Comparison of ENCODE assay signal across 8 cellular contexts in genomic region chr17:2792541-2793169, GRCh38. TPM values are rescaled to one million over a fixed set of nuclear protein-coding genes. Genes with fewer than 3 reads are reported as not detected.
DNase-seq lines count a peak whose midpoint lies in the region; TF ChIP-seq lines count a peak whose summit lies in the region.
"Had no signal": no experiment of that assay in that cellular context is flagged by ENCODE, and none has a peak within 500 bp of the region (broad histone marks: within the 10 kb centered on the region; RNA-seq: fewer than 3 reads in every experiment).

No MANE protein-coding gene starts in this region.

- H3K36me3 Mint-ChIP-seq in immature natural killer cell: peaks cover 5 to 8% (median 7%) of the 10 kb centered on the region in 3 donors

- peaks cover 27 to 29% (median 29%) of the 10 kb centered on the region in 3 donors for H3K27me3 Mint-ChIP-seq in immature natural killer cell (ENCODE audit: low read depth in 3 of 3)

- no peaks in the 10 kb centered on the region for H3K9me3 Mint-ChIP-seq in immature natural killer cell

- H3K4me3 ChIP-seq in NB4 (ENCODE audit: low read depth, low read length): no peak overlapping the region

- TF ChIP-seq CTCF in NB4 (IDR thresholded peaks at IDR 0.05; ENCODE audit: low read depth, low read length): peak; percentile 4

- H3K4me1 Mint-ChIP-seq in immature natural killer cell: peaks cover 77 to 90% of the 10 kb centered on the region in 2 donors

- H3K27ac Mint-ChIP-seq in immature natural killer cell: peak overlapping the region; percentile 86 to 97 (median 92)

- peak overlapping the region; percentile 98 to 100 (median 99) for H3K4me3 Mint-ChIP-seq in immature natural killer cell

- DNase-seq in NB4 (ENCODE audit: low read depth) (peak; percentile 50), immature natural killer cell (peak; percentile 94 to 97 (median 94)), SKM-1 (lab: John Stamatoyannopoulos, UW; ENCODE audit: unreplicated experiment) (no peak), DMS79 (lab: John Stamatoyannopoulos, UW) (no peak), NCI-H1092 (lab: John Stamatoyannopoulos, UW) (no peak)
- peak; percentile 87 for DNase-seq in activated CD8-positive, alpha-beta memory T cell treated with anti-CD3 and anti-CD28 coated beads, Interleukin-2, amount 50 U/mL, for 48 hours
- peak; percentile 72 to 76 for DNase-seq in stimulated activated CD8-positive, alpha-beta memory T cell treated with anti-CD3 and anti-CD28 coated beads, Interleukin-7, amount 100 ng/mL, for 4 hours (ENCODE audit: low read depth in 2 of 2)
- DNase-seq: NCI-H1694 treated with DMSO at 0.1 percent for 48 hours had no signal

- TF ChIP-seq POLR2A in NB4 (IDR thresholded peaks at IDR 0.05; ENCODE audit: extremely low read depth, insufficient read length): no peak

RNA-seq across cellular contexts. Expression of gene RAP1GAP2, which starts 3.6 kb away (rescaled TPM):
- 10 to 100 TPM in 1 of 3 donors, 1 to 10 TPM in 2; 2.5 to 28.9 (median 6.4) TPM for polyA plus RNA-seq in immature natural killer cell

RNA-seq across cellular contexts. Expression of gene CCDC92B, which starts 43.2 kb away (rescaled TPM):
- not detected for polyA plus RNA-seq in immature natural killer cell

Comparison
In these comparisons a context has a peak if more than half of its experiments do, and no peak if none do; other contexts are left out.
1. DNase-seq: peak in NB4 (single experiment), activated CD8-positive, alpha-beta memory T cell treated with anti-CD3 and anti-CD28 coated beads, Interleukin-2, amount 50 U/mL, for 48 hours (single experiment), immature natural killer cell (3 of 3) and stimulated activated CD8-positive, alpha-beta memory T cell treated with anti-CD3 and anti-CD28 coated beads, Interleukin-7, amount 100 ng/mL, for 4 hours (2 of 2); none in SKM-1 (single experiment), DMS79 (single experiment) and NCI-H1092 (single experiment).